ENCODE assay signal across 1 cellular context in genomic region chr10:47254611-47255010, GRCh38.
TF ChIP-seq lines count a peak whose summit lies in the region.

No MANE protein-coding gene starts in this region.

TF ChIP-seq in K562, 482 proteins besides CTCF, POLR2A, EP300 and RAD21 (continued from another document):
- TF ChIP-seq ZBTB40 (IDR thresholded peaks at IDR 0.05) (no peak), ZBTB40 (CRISPR knock-in tag; IDR thresholded peaks at IDR 0.05) (no peak), ZKSCAN8 (CRISPR knock-in tag; IDR thresholded peaks at IDR 0.05) (no peak), POLR2H (tag; IDR thresholded peaks at IDR 0.05; ENCODE audit: low read depth) (no peak), TCF7L2 (IDR thresholded peaks at IDR 0.05; ENCODE audit: low read depth, low read length) (no peak), CBFA2T3 (IDR thresholded peaks at IDR 0.05) (no peak), FOS (IDR thresholded peaks at IDR 0.05; ENCODE audit: extremely low read depth, insufficient read length) (no peak), TGIF2 (CRISPR knock-in tag; IDR thresholded peaks at IDR 0.05) (no peak), RFX5 (IDR thresholded peaks at IDR 0.05; ENCODE audit: low read depth, low read length) (no peak), ZKSCAN1 (IDR thresholded peaks at IDR 0.05; ENCODE audit: low read depth, low read length) (no peak), CGGBP1 (CRISPR knock-in tag; IDR thresholded peaks at IDR 0.05) (no peak), KDM5B (IDR thresholded peaks at IDR 0.05; ENCODE audit: insufficient replicate concordance, low read depth, low read length) (no peak), DPF2 (IDR thresholded peaks at IDR 0.05) (no peak), HBP1 (CRISPR knock-in tag; IDR thresholded peaks at IDR 0.05) (peak; percentile 49; the same call in 1 of the 2 replicates), TRIM28 (IDR thresholded peaks at IDR 0.05) (no peak)
